In genomic region chr7:130266961-130267321, GRCh38 we compare ENCODE assay signal across 1 cellular context.
TF ChIP-seq lines count a peak whose summit lies in the region.

No MANE protein-coding gene starts in this region.

TF ChIP-seq in GM23338, 12 proteins besides CTCF, POLR2A, EP300 and RAD21:
- no peak for TF ChIP-seq POLR2AphosphoS5 (IDR thresholded peaks at IDR 0.05; ENCODE audit: low read depth)
- no peak for TF ChIP-seq ZNF114 (CRISPR knock-in tag; IDR thresholded peaks at IDR 0.05)
- no peak for TF ChIP-seq ZNF331 (CRISPR knock-in tag; IDR thresholded peaks at IDR 0.05; ENCODE audit: low read depth)
- no peak for TF ChIP-seq ETS1 (IDR thresholded peaks at IDR 0.05)
- no peak for TF ChIP-seq ZNF462 (CRISPR knock-in tag; IDR thresholded peaks at IDR 0.05)
- no peak for TF ChIP-seq EZH2 (IDR thresholded peaks at IDR 0.05; ENCODE audit: low read depth, unreplicated experiment)
- no peak for TF ChIP-seq JUNB (IDR thresholded peaks at IDR 0.05; ENCODE audit: unreplicated experiment)
- no peak for TF ChIP-seq REST (IDR thresholded peaks at IDR 0.05; ENCODE audit: unreplicated experiment)
- TF ChIP-seq NANOG (IDR thresholded peaks at IDR 0.05; ENCODE audit: borderline replicate concordance): no peak
- no peak for TF ChIP-seq CREB1 (CRISPR knock-in tag; IDR thresholded peaks at IDR 0.05; ENCODE audit: low read depth)
- TF ChIP-seq EZH2phosphoT487 (IDR thresholded peaks at IDR 0.05; ENCODE audit: unreplicated experiment): no peak
- no peak for TF ChIP-seq STAT1 (IDR thresholded peaks at IDR 0.05; ENCODE audit: unreplicated experiment)
